Comparison of ENCODE assay signal across 9 cellular contexts in genomic region chr14:51996148-51996746, GRCh38. TPM values are rescaled to one million over a fixed set of nuclear protein-coding genes. Genes with fewer than 3 reads are reported as not detected.
DNase-seq lines count a peak whose midpoint lies in the region; ATAC-seq and TF ChIP-seq lines count a peak whose summit lies in the region.
"Had no signal": no experiment of that assay in that cellular context is flagged by ENCODE, and none has a peak within 500 bp of the region (broad histone marks: within the 10 kb centered on the region; RNA-seq: fewer than 3 reads in every experiment).

No MANE protein-coding gene starts in this region.

- intact Hi-C loops in OCI-LY7 (cut with micrococcal nuclease; ENCODE audit: unreplicated experiment) (loop anchor here (5.0 to 10.0 kb wide), 2 partner anchors 139 to 276 kb away; no protein-coding TSS in a partner anchor), esophagus squamous epithelium (cut with DNase I) (loop anchor here (5.0 kb wide), 1 partner anchor 136 kb away; no protein-coding TSS in a partner anchor), prostate gland (cut with DNase I) (loop anchor here (5.0 to 10.0 kb wide), 3 partner anchors 76 to 479 kb away; no protein-coding TSS in a partner anchor)

- WGBS in esophagus squamous epithelium, 2 donors = 33 to 57% methylated on average over 4 of the region's 4 CpGs
- WGBS in prostate gland = 50% methylated on average over 4 of the region's 4 CpGs

- ATAC-seq in GM21825 (IDR thresholded peaks at IDR 0.05; ENCODE audit: unreplicated experiment) = no peak

- H4K20me1 ChIP-seq in OCI-LY7 (ENCODE audit: insufficient read depth, low read length) = peaks cover 32% of the 10 kb centered on the region; the same call in 1 of the 2 replicates

- TF ChIP-seq CTCF in GM12865 (IDR thresholded peaks at IDR 0.05; ENCODE audit: insufficient read depth, low read depth, low read length, missing control alignments) (peak; percentile 55), OCI-LY7 (conservative IDR thresholded peaks at IDR 0.05; ENCODE audit: low read length) (peak; percentile 79), esophagus squamous epithelium (IDR thresholded peaks at IDR 0.05) (peak in 5 of 6 experiments; percentile 30 to 64 (median 55)), prostate gland (IDR thresholded peaks at IDR 0.05) (peak in 3 of 4 experiments; percentile 61 to 80 (median 63))

- no TSS peak for BruUV-seq in OCI-LY7 (replicated peaks; lab: Mats Ljungman, UMichigan)

- no peak for TF ChIP-seq POLR2A in esophagus squamous epithelium (IDR thresholded peaks at IDR 0.05)
- no peak for TF ChIP-seq POLR2A in prostate gland (IDR thresholded peaks at IDR 0.05)

- CTCF ChIA-PET in OCI-LY7 (lab: Charles Lee; ENCODE audit: unreplicated experiment) = no interaction called here

- H3K27me3 ChIP-seq in esophagus squamous epithelium (no peaks in the 10 kb centered on the region), prostate gland (replicated peaks; ENCODE audit: insufficient read depth) (no peaks in the 10 kb centered on the region)

- H3K4me3 ChIP-seq in GM12865 (ENCODE audit: low read depth, low read length) = no peak overlapping the region
- no peak overlapping the region for H3K4me3 ChIP-seq in OCI-LY7 (ENCODE audit: low read depth, low read length, poor library complexity, severe bottlenecking)
- H3K4me3 ChIP-seq in esophagus squamous epithelium = no peak overlapping the region
- no peak overlapping the region for H3K4me3 ChIP-seq in prostate gland

- H3K9me2 ChIP-seq in OCI-LY7 (ENCODE audit: insufficient read depth, low read length) = no peaks in the 10 kb centered on the region

- POLR2A ChIA-PET in OCI-LY7 (lab: Charles Lee) = interaction anchor here (0.6 to 0.7 kb wide), 3 partner anchors 77 to 285 kb away, joined by 3 read pairs; no protein-coding TSS in a partner anchor

- H3K36me3 ChIP-seq in OCI-LY7 (ENCODE audit: insufficient read depth, low read length) = peaks cover 99% of the 10 kb centered on the region
- peaks cover 0 to 93% (median 0%) of the 10 kb centered on the region in 3 donors for H3K36me3 ChIP-seq in esophagus squamous epithelium
- no peaks in the 10 kb centered on the region for H3K36me3 ChIP-seq in prostate gland

- no peak overlapping the region for H3K4me2 ChIP-seq in OCI-LY7 (ENCODE audit: low read length)

- H3K9me3 ChIP-seq in OCI-LY7 (ENCODE audit: low read length) = no peaks in the 10 kb centered on the region
- H3K9me3 ChIP-seq in esophagus squamous epithelium = no peaks in the 10 kb centered on the region
- no peaks in the 10 kb centered on the region for H3K9me3 ChIP-seq in prostate gland

- H3K79me2 ChIP-seq in OCI-LY7 (ENCODE audit: insufficient read depth, low read depth, low read length) = peaks cover 74% of the 10 kb centered on the region

- DNase-seq in GM12865 (ENCODE audit: low read depth) = peak; percentile 53
- DNase-seq in OCI-LY7 (ENCODE audit: low spot score) = peak; percentile 16
- no peak for DNase-seq in esophagus squamous epithelium (lab: John Stamatoyannopoulos, UW)
- DNase-seq in prostate gland (ENCODE audit: low spot score) = no peak
- no peak for DNase-seq in NCI-H524 treated with DMSO at 0.1 percent for 48 hours (lab: John Stamatoyannopoulos, UW)
- DNase-seq in HPDE6-E6E7 (ENCODE audit: extremely low spot score) = no peak
- no peak for DNase-seq in NCI-H1092 treated with DMSO at 0.1 percent for 48 hours (lab: John Stamatoyannopoulos, UW)
- DNase-seq: NCI-H2029 treated with DMSO at 0.1 percent for 48 hours had no signal

- no peak overlapping the region for H2AFZ ChIP-seq in OCI-LY7 (ENCODE audit: low read length)

- no peak overlapping the region for H3K27ac ChIP-seq in OCI-LY7 (ENCODE audit: low read depth, low read length, poor library complexity, severe bottlenecking)
- no peak overlapping the region for H3K27ac ChIP-seq in esophagus squamous epithelium
- H3K27ac ChIP-seq in prostate gland = no peak overlapping the region

- H3K4me1 ChIP-seq in OCI-LY7 (ENCODE audit: insufficient read depth, low read length, poor library complexity, severe bottlenecking) = peaks cover 12% of the 10 kb centered on the region
- H3K4me1 ChIP-seq in esophagus squamous epithelium = peaks cover 0 to 21% (median 2%) of the 10 kb centered on the region in 3 donors
- H3K4me1 ChIP-seq in prostate gland (replicated peaks) = no peaks in the 10 kb centered on the region

RNA-seq across cellular contexts. Expression of gene RTRAF, which starts 6.9 kb away (rescaled TPM):
- total RNA-seq in OCI-LY7 (2014; rRNA removed; shearing (Covaris generic)) = 194 and 244 TPM in 2 replicates
- total RNA-seq in OCI-LY7 (2022) (213 and 233 TPM in 2 replicates), esophagus squamous epithelium (10 to 100 TPM; 20.2 to 58.7 (median 51.9) TPM), prostate gland (100 to 1,000 TPM in 1 of 2 donors, 10 to 100 TPM in 1; 62.6 to 105 TPM)

Comparison
In these comparisons a context has a peak if more than half of its experiments do, and no peak if none do; other contexts are left out.
1. DNase-seq: peak in GM12865 (single experiment) and OCI-LY7 (single experiment); none in esophagus squamous epithelium (single experiment), prostate gland (single experiment), NCI-H524 treated with DMSO at 0.1 percent for 48 hours (single experiment), HPDE6-E6E7 (single experiment) and NCI-H1092 treated with DMSO at 0.1 percent for 48 hours (single experiment).
2. Peak in every context shown above with its lines, with median percentiles within 50 percentile points of each other: CTCF ChIP-seq.